Comparison of ENCODE assay signal across 8 cellular contexts in genomic region chr12:124480469-124481256, GRCh38.
DNase-seq lines count a peak whose midpoint lies in the region; ATAC-seq and TF ChIP-seq lines count a peak whose summit lies in the region.

No MANE protein-coding gene starts in this region.

- no peak for TF ChIP-seq EP300 in SK-N-SH (IDR thresholded peaks at IDR 0.05; ENCODE audit: borderline replicate concordance in 1 of 2, low read depth in 1 of 2, low read length in 1 of 2)

- peak overlapping the region in 1 of 2 experiments; percentile 45; a peak in 1 of 4 replicates for H3K27ac ChIP-seq in SK-N-SH (ENCODE audit: low read depth in 2 of 2, low read length in 1 of 2)

- peaks cover 31% of the 10 kb centered on the region for H3K4me1 Mint-ChIP-seq in HFFc6 (ENCODE audit: low read depth)
- H3K4me1 Mint-ChIP-seq in stimulated activated naive B cell treated with anti-CD40 and anti-IgM and Interleukin-4, amounts not matched to agents 10 μg/mL and 1 μg/mL and 100 μg/mL, for 72 hours: peaks cover 48 to 85% of the 10 kb centered on the region in 2 donors

- peaks cover 28% of the 10 kb centered on the region; the same call in 1 of the 2 replicates for H3K79me2 ChIP-seq in SK-N-SH (ENCODE audit: insufficient read depth)

- WGBS in SK-N-SH (ENCODE audit: low lambda C conversion rate): 62% methylated on average over 14 of the region's 15 CpGs

- TF ChIP-seq CTCF in SK-N-SH (IDR thresholded peaks at IDR 0.05) (no peak), HFFc6 (IDR thresholded peaks at IDR 0.05) (no peak)

- H3K27me3 ChIP-seq in SK-N-SH (ENCODE audit: insufficient read depth): no peaks in the 10 kb centered on the region

- no peak overlapping the region for H3K9ac ChIP-seq in SK-N-SH

- peaks cover 33% of the 10 kb centered on the region for H3K36me3 Mint-ChIP-seq in HFFc6 (ENCODE audit: low read depth)
- H3K36me3 Mint-ChIP-seq in stimulated activated naive B cell treated with anti-CD40 and anti-IgM and Interleukin-4, amounts not matched to agents 10 μg/mL and 1 μg/mL and 100 μg/mL, for 72 hours: peaks cover 89 to 93% of the 10 kb centered on the region in 2 donors

- no peak for ATAC-seq in SK-N-SH treated with all-trans-retinoic acid at 6 μM for 48 hours
- ATAC-seq in stimulated activated naive B cell treated with anti-CD40 and anti-IgM and Interleukin-4, amounts not matched to agents 10 μg/mL and 1 μg/mL and 100 μg/mL, for 72 hours (replicated peaks): peak; percentile 77 to 79

- H3F3A ChIP-seq in SK-N-SH (replicated peaks; ENCODE audit: insufficient read depth): no peaks in the 10 kb centered on the region

- H3K9me3 ChIP-seq in SK-N-SH: no peaks in the 10 kb centered on the region

- H2AFZ ChIP-seq in SK-N-SH (ENCODE audit: low read depth): no peak overlapping the region

- H3K4me3 Mint-ChIP-seq in HFFc6: peak overlapping the region; percentile 60
- H3K4me3 Mint-ChIP-seq in stimulated activated naive B cell treated with anti-CD40 and anti-IgM and Interleukin-4, amounts not matched to agents 10 μg/mL and 1 μg/mL and 100 μg/mL, for 72 hours: peak overlapping the region; percentile 5 to 68

- TF ChIP-seq RAD21 in SK-N-SH (IDR thresholded peaks at IDR 0.05; ENCODE audit: low read length): no peak; the same call in 1 of the 2 replicates

- peaks cover 51% of the 10 kb centered on the region for H4K20me1 ChIP-seq in SK-N-SH (ENCODE audit: insufficient read depth)

- no peak overlapping the region for H3K4me2 ChIP-seq in SK-N-SH

- H3K4me3 ChIP-seq in SK-N-SH (ENCODE audit: low read depth in 2 of 2, low read length in 1 of 2): no peak overlapping the region

- POLR2A ChIA-PET in SK-N-SH (lab: Yijun Ruan, JAX): no interaction called here

- CTCF ChIA-PET in SK-N-SH (lab: Yijun Ruan, JAX): interaction anchor here (1.3 kb wide), 1 partner anchor 290 kb away, joined by 3 read pairs; no protein-coding TSS in a partner anchor

- peaks cover 6% of the 10 kb centered on the region for H3K27me3 Mint-ChIP-seq in HFFc6 (ENCODE audit: insufficient read depth)
- no peaks in the 10 kb centered on the region for H3K27me3 Mint-ChIP-seq in stimulated activated naive B cell treated with anti-CD40 and anti-IgM and Interleukin-4, amounts not matched to agents 10 μg/mL and 1 μg/mL and 100 μg/mL, for 72 hours

- H3K36me3 ChIP-seq in SK-N-SH (replicated peaks in 1 of 2; ENCODE audit: control insufficient read depth in 1 of 2, insufficient read depth in 2 of 2, low read length in 1 of 2): peaks cover 16 to 34% of the 10 kb centered on the region in 2 experiments

- DNase-seq in SK-N-SH (peak; percentile 85), HFFc6 (peak; percentile 86), MV-4-11 (lab: John Stamatoyannopoulos, UW) (peak; percentile 90), hepatic stellate cell (ENCODE audit: low spot score) (peak; percentile 39), germinal center (ENCODE audit: low spot score) (no peak)
- peak; percentile 12 for DNase-seq in activated effector memory CD4-positive, alpha-beta T cell treated with Interleukin-2 at 50 U/mL for 16 hours
- peak; percentile 33 for DNase-seq in stimulated activated naive B cell treated with anti-CD40 and anti-IgM and Interleukin-4, amounts not matched to agents 10 μg/mL and 1 μg/mL and 100 μg/mL, for 72 hours

- no peaks in the 10 kb centered on the region for H3K9me2 ChIP-seq in SK-N-SH

- H3K27ac Mint-ChIP-seq in HFFc6: peak overlapping the region; percentile 45
- peak overlapping the region; percentile 71 for H3K27ac Mint-ChIP-seq in stimulated activated naive B cell treated with anti-CD40 and anti-IgM and Interleukin-4, amounts not matched to agents 10 μg/mL and 1 μg/mL and 100 μg/mL, for 72 hours

- peaks cover 0 to 23% of the 10 kb centered on the region in 2 experiments; a peak in 1 of 4 replicates for H3K4me1 ChIP-seq in SK-N-SH (ENCODE audit: control insufficient read depth in 1 of 2, insufficient read depth in 2 of 2, low read depth in 1 of 2, low read length in 1 of 2)

- no peaks in the 10 kb centered on the region for H3K9me3 Mint-ChIP-seq in HFFc6
- peaks cover 23% of the 10 kb centered on the region in 2 donors for H3K9me3 Mint-ChIP-seq in stimulated activated naive B cell treated with anti-CD40 and anti-IgM and Interleukin-4, amounts not matched to agents 10 μg/mL and 1 μg/mL and 100 μg/mL, for 72 hours

TF ChIP-seq in SK-N-SH, 30 proteins besides CTCF, POLR2A, EP300 and RAD21:
- TF ChIP-seq MXI1 (IDR thresholded peaks at IDR 0.05; ENCODE audit: low read depth, low read length) (peak; percentile 60; the same call in 1 of the 2 replicates), CHD2 (IDR thresholded peaks at IDR 0.05; ENCODE audit: low read length, partially characterized antibody) (peak; percentile 40), TCF12 (IDR thresholded peaks at IDR 0.05) (no peak), SMC3 (IDR thresholded peaks at IDR 0.05; ENCODE audit: low read depth, low read length) (no peak)
TF ChIP-seq in SK-N-SH: peak in this region for 2.

TF ChIP-seq in SK-N-SH treated with all-trans-retinoic acid at 6 μM for 48 hours, 23 proteins besides CTCF, POLR2A, EP300 and RAD21:
- no peak for TF ChIP-seq POU6F1 (CRISPR knock-in tag; IDR thresholded peaks at IDR 0.05; ENCODE audit: borderline replicate concordance, low read depth)
- no peak for TF ChIP-seq CSDC2 (CRISPR knock-in tag; IDR thresholded peaks at IDR 0.05)
- TF ChIP-seq ZNF70 (CRISPR knock-in tag; IDR thresholded peaks at IDR 0.05): no peak
- TF ChIP-seq OSR1 (CRISPR knock-in tag; IDR thresholded peaks at IDR 0.05): no peak
- TF ChIP-seq CREB5 (CRISPR knock-in tag; IDR thresholded peaks at IDR 0.05; ENCODE audit: low read depth): no peak
- TF ChIP-seq PATZ1 (CRISPR knock-in tag; IDR thresholded peaks at IDR 0.05; ENCODE audit: borderline replicate concordance): no peak
- no peak for TF ChIP-seq TCF4 (CRISPR knock-in tag; IDR thresholded peaks at IDR 0.05; ENCODE audit: borderline replicate concordance)
- TF ChIP-seq BACH2 (CRISPR knock-in tag; IDR thresholded peaks at IDR 0.05; ENCODE audit: borderline replicate concordance): no peak
- TF ChIP-seq ARNTL (CRISPR knock-in tag; IDR thresholded peaks at IDR 0.05; ENCODE audit: borderline replicate concordance, low read depth): no peak
- TF ChIP-seq GLIS3 (CRISPR knock-in tag; IDR thresholded peaks at IDR 0.05): no peak
- no peak for TF ChIP-seq RARB (CRISPR knock-in tag; IDR thresholded peaks at IDR 0.05)
